8 cellular contexts compared by ENCODE assay signal in genomic region chr17:64497565-64498035, GRCh38. TPM values are rescaled to one million over a fixed set of nuclear protein-coding genes. Genes with fewer than 3 reads are reported as not detected.
DNase-seq lines count a peak whose midpoint lies in the region; ATAC-seq and TF ChIP-seq lines count a peak whose summit lies in the region.

No MANE protein-coding gene starts in this region.

- TF ChIP-seq CTCF in WTC11 (IDR thresholded peaks at IDR 0.05) (peak; percentile 16; the same call in 1 of the 2 replicates), stomach (IDR thresholded peaks at IDR 0.05) (no peak)

- peak; percentile 84 for DNase-seq in activated CD8-positive, alpha-beta memory T cell treated with anti-CD3 and anti-CD28 coated beads for 24 hours
- DNase-seq in activated CD8-positive, alpha-beta memory T cell treated with anti-CD3 and anti-CD28 coated beads, Interleukin-2, amount 50 U/mL, for 4 hours, result no peak
- DNase-seq in WTC11 (ENCODE audit: low spot score) (no peak), stomach (no peak), posterior vena cava (ENCODE audit: low spot score) (no peak)

- TF ChIP-seq EP300 in stomach (IDR thresholded peaks at IDR 0.05), result no peak

- 18 to 26% (median 25%) methylated on average over 4 of the region's 4 CpGs for WGBS in stomach, 5 donors

- POLR2A ChIA-PET in WTC11 (lab: Charles Lee), result interaction anchor here (2.7 kb wide), 1 partner anchor 8 kb away, joined by 53 read pairs; the partner anchor contains the start of genes CEP95 and DDX5

- no peaks in the 10 kb centered on the region for H3K27me3 Mint-ChIP-seq in WTC11 (ENCODE audit: low read depth)

- H3K4me3 ChIP-seq in iPS-11a (ENCODE audit: low read depth, low read length) (peak overlapping the region; percentile 66), stomach (peak overlapping the region; percentile 74 to 90 (median 79))

- H3K4me3 Mint-ChIP-seq in WTC11, result peak overlapping the region; percentile 100

- CTCF ChIA-PET in WTC11 (lab: Charles Lee), result interaction anchor here (0.5 to 2.7 kb wide), 6 partner anchors 7 to 281 kb away, joined by 3 to 32 read pairs (median 6); partner anchors contain the start of genes CEP95 and DDX5

- intact Hi-C loops in stomach (cut with DNase I; ENCODE audit: low total_unique reads) (no loop called here), posterior vena cava (cut with DNase I) (no loop called here)

- peaks cover 52% of the 10 kb centered on the region for H3K36me3 Mint-ChIP-seq in WTC11

- no peak for ATAC-seq in WTC11
- no peak for ATAC-seq in GM21717 (IDR thresholded peaks at IDR 0.05; ENCODE audit: unreplicated experiment)
- no peak for ATAC-seq in HG03439 (IDR thresholded peaks at IDR 0.05; ENCODE audit: unreplicated experiment)

- peak overlapping the region; percentile 98 for H3K27ac Mint-ChIP-seq in WTC11

- no peaks in the 10 kb centered on the region for H3K9me3 ChIP-seq in stomach

- TF ChIP-seq POLR2A in stomach (IDR thresholded peaks at IDR 0.05), result no peak

- peaks cover 47 to 86% (median 66%) of the 10 kb centered on the region in 4 donors for H3K4me1 ChIP-seq in stomach

- H3K27me3 ChIP-seq in stomach, result no peaks in the 10 kb centered on the region

- H3K36me3 ChIP-seq in stomach, result peaks cover 48 to 60% (median 59%) of the 10 kb centered on the region in 4 donors

- peak overlapping the region; percentile 36 to 89 (median 86) for H3K27ac ChIP-seq in stomach

- peaks cover 59% of the 10 kb centered on the region for H3K4me1 Mint-ChIP-seq in WTC11

- H3K9me3 Mint-ChIP-seq in WTC11, result no peaks in the 10 kb centered on the region

TF ChIP-seq in WTC11, 78 proteins besides CTCF, POLR2A, EP300 and RAD21:
- TF ChIP-seq NFATC4 (CRISPR knock-in tag; IDR thresholded peaks at IDR 0.05), result 0 out of 2 replicates have a peak, but pooled peaks have one; percentile 3
- TF ChIP-seq GRHL2 (CRISPR knock-in tag; IDR thresholded peaks at IDR 0.05; ENCODE audit: insufficient replicate concordance, severe bottlenecking), result no peak
- 0 out of 2 replicates have a peak, but pooled peaks have one; percentile 29 for TF ChIP-seq ZNF425 (CRISPR knock-in tag; conservative IDR thresholded peaks at IDR 0.05)
- TF ChIP-seq ZNF317 (CRISPR knock-in tag; IDR thresholded peaks at IDR 0.05; ENCODE audit: borderline replicate concordance, low read depth), result peak; percentile 10; the same call in 1 of the 2 replicates
- no peak for TF ChIP-seq MLX (CRISPR knock-in tag; IDR thresholded peaks at IDR 0.05)
TF ChIP-seq in WTC11: peak in this region for 3.

RNA-seq across cellular contexts. Expression of gene POLG2, which starts 0.7 kb away (rescaled TPM):
- total RNA-seq in WTC11 (2021) (38.5 to 44.3 TPM (median 42.7 TPM) in 3 replicates), stomach (10 to 100 TPM in 3 of 5 donors, 1 to 10 TPM in 2; 1.3 to 41.4 (median 12.3) TPM), posterior vena cava (10 to 100 TPM; 10.3 to 10.7 TPM)
- 10 to 100 TPM in 1 of 3 donors, 1 to 10 TPM in 2; 3.7 to 11.8 (median 8.0) TPM for polyA plus RNA-seq in stomach

RNA-seq across cellular contexts. Expression of gene DDX5, which starts 8.5 kb away (rescaled TPM):
- total RNA-seq in WTC11 (2021), result 543 to 612 TPM (median 563 TPM) in 3 replicates
- 1,000 to 10,000 TPM in 1 of 5 donors, 100 to 1,000 TPM in 4; 415 to 1,284 (median 672) TPM for total RNA-seq in stomach
- 100 to 1,000 TPM; 208 to 307 (median 231) TPM for polyA plus RNA-seq in stomach
- total RNA-seq in posterior vena cava, result 100 to 1,000 TPM; 615 to 636 TPM

RNA-seq across cellular contexts. Expression of gene CEP95, which starts 9.2 kb away (rescaled TPM):
- total RNA-seq in WTC11 (2021), result 59.8 to 63.8 TPM (median 59.9 TPM) in 3 replicates
- 100 to 1,000 TPM in 2 of 5 donors, 10 to 100 TPM in 3; 38.7 to 115 (median 76.2) TPM for total RNA-seq in stomach
- polyA plus RNA-seq in stomach, result 10 to 100 TPM; 15.7 to 40.7 (median 18.9) TPM
- 10 to 100 TPM; 29.7 to 33.0 TPM for total RNA-seq in posterior vena cava

RNA-seq across cellular contexts. Expression of gene MILR1, which starts 48.7 kb away (rescaled TPM):
- total RNA-seq in WTC11 (2021) (not detected in 3 replicates), stomach (1 to 10 TPM in 2 of 5 donors, not detected in 3; 1.8 to 4.2 TPM), posterior vena cava (10 to 100 TPM in 1 of 2 donors, 1 to 10 TPM in 1; 9.4 to 18.9 TPM)
- polyA plus RNA-seq in stomach, result 1 to 10 TPM; 1.4 to 3.4 (median 2.7) TPM
